Comparison of ENCODE assay signal across 1 cellular context in the genomic region with DNA sequence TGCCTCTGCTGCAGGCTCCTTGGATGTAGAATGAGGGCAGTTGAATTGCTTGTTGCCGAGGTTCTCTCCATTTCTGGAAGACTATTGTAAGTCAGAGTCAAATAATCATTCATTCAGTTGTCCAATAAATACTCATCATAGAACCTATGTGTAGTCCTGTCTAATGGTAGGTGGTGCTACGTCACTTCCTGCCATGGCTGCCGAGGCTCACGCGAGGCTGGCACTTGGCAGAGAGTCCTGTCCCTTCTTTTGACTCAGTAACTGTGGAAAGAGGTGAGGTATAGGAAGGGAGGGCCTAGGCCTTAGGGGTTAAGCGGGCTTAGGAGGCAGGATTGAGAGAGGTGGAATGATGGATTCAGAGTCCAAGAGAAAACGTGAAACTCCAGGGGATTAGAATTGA.
TF ChIP-seq lines count a peak whose summit lies in the region.

No MANE protein-coding gene starts in this region.

TF ChIP-seq in HepG2, 621 proteins besides CTCF, POLR2A, EP300 and RAD21 (continued from another document):
- no peak for TF ChIP-seq PAX8 (CRISPR knock-in tag; IDR thresholded peaks at IDR 0.05; ENCODE audit: borderline replicate concordance)
- no peak for TF ChIP-seq CCDC6 (CRISPR knock-in tag; IDR thresholded peaks at IDR 0.05)
- TF ChIP-seq, protein P1, sequence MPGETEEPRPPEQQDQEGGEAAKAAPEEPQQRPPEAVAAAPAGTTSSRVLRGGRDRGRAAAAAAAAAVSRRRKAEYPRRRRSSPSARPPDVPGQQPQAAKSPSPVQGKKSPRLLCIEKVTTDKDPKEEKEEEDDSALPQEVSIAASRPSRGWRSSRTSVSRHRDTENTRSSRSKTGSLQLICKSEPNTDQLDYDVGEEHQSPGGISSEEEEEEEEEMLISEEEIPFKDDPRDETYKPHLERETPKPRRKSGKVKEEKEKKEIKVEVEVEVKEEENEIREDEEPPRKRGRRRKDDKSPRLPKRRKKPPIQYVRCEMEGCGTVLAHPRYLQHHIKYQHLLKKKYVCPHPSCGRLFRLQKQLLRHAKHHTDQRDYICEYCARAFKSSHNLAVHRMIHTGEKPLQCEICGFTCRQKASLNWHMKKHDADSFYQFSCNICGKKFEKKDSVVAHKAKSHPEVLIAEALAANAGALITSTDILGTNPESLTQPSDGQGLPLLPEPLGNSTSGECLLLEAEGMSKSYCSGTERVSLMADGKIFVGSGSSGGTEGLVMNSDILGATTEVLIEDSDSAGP (CRISPR knock-in tag; IDR thresholded peaks at IDR 0.05; ENCODE audit: borderline replicate concordance), result no peak
- no peak for TF ChIP-seq NONO (IDR thresholded peaks at IDR 0.05)
- no peak for TF ChIP-seq NONO (CRISPR knock-in tag; conservative IDR thresholded peaks at IDR 0.05)
- no peak for TF ChIP-seq ISL2 (CRISPR knock-in tag; IDR thresholded peaks at IDR 0.05)
- TF ChIP-seq MIXL1 (CRISPR knock-in tag; IDR thresholded peaks at IDR 0.05), result no peak
